Comparison of ENCODE assay signal across 7 cellular contexts in the genomic region with DNA sequence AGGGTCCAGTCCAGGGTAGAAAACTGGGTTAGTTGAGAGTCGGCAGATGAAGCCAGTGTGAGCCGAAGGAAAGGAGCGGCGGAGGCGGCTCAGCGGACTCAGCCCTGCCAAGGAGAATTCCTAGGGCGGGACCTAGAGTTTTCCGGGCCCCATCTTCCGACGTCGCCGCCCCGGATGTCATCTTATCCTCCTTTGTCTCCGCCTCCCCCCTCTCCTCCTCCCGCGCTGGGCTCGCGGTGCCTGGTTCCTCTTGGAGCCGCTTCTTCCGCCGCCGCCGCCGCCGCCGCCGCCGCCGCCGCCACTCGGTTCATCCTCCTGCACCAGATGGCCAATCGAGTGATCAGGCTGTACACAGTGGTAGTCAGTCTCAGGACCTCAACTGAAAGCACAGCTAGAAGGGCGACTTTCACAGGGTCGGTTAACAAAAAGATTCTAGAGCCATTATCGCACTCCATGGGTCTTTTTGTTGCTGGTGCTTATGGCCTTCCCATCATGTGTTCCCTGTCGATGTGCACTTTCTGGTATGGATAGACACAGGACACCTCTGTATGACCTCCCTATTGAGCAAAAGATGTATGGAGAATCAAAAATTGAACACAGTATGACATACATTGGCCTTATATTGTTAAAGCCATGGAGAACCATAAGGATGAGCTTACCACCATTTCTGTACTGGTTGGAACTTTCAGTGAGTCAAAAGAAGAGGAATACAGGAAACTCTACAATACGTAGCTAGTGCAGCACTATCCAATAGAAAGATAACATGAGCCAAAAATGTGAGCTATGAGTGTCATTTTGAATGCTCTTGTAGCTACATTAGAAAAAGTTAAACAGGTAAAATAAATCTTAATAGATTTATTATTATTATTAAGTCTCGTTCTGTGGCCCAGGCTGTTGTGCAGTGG.
DNase-seq lines count a peak whose midpoint lies in the region; ATAC-seq and TF ChIP-seq lines count a peak whose summit lies in the region.

No MANE protein-coding gene starts in this region.

- peak overlapping the region; percentile 33 for H3K4me3 ChIP-seq in retinal pigment epithelial cell (ENCODE audit: low read length)

- DNase-seq in NCI-H187 treated with DMSO at 0.1 percent for 48 hours (lab: John Stamatoyannopoulos, UW) (peak; percentile 59), T-helper 22 cell (ENCODE audit: low read depth) (peak; percentile 28), astrocyte of the hippocampus (ENCODE audit: low read depth, low spot score) (peak; percentile 90), hypothalamus (lab: John Stamatoyannopoulos, UW) (peak; percentile 1 to 84 (median 54)), retinal pigment epithelial cell (ENCODE audit: low read depth) (peak; percentile 58)

- TF ChIP-seq CTCF in retinal pigment epithelial cell (conservative IDR thresholded peaks at IDR 0.05; ENCODE audit: low read depth, low read length), result no peak

- ATAC-seq in GM18508 (IDR thresholded peaks at IDR 0.05; ENCODE audit: insufficient read depth, unreplicated experiment), result peak; percentile 37
- ATAC-seq in HG02973 (IDR thresholded peaks at IDR 0.05; ENCODE audit: unreplicated experiment), result peak; percentile 90

Comparison
In these comparisons a context has a peak if more than half of its experiments do, and no peak if none do; other contexts are left out.
1. Peak in every context shown above with its lines: DNase-seq, ATAC-seq and H3K4me3 ChIP-seq.
2. DNase-seq: peak in every context shown above with its lines; median percentile 90 in astrocyte of the hippocampus; 59 in NCI-H187 treated with DMSO at 0.1 percent for 48 hours; 58 in retinal pigment epithelial cell; 54 in hypothalamus; 28 in T-helper 22 cell.